8 cellular contexts compared by ENCODE assay signal in genomic region chr10:113520606-113521481, GRCh38. TPM values are rescaled to one million over a fixed set of nuclear protein-coding genes. Genes with fewer than 3 reads are reported as not detected.
DNase-seq lines count a peak whose midpoint lies in the region; ATAC-seq and TF ChIP-seq lines count a peak whose summit lies in the region.

No MANE protein-coding gene starts in this region.

- H4K20me1 ChIP-seq in GM23338 (replicated peaks; ENCODE audit: insufficient read depth), result no peaks in the 10 kb centered on the region

- no peaks in the 10 kb centered on the region for H3K27me3 ChIP-seq in GM23338 (ENCODE audit: insufficient read depth)

- H3K4me1 ChIP-seq in GM23338 (ENCODE audit: insufficient read depth) (no peaks in the 10 kb centered on the region), mucosa of descending colon (ENCODE audit: low read depth) (no peaks in the 10 kb centered on the region)

- H3K27ac ChIP-seq in GM23338 (ENCODE audit: low read depth), result no peak overlapping the region

- no peaks in the 10 kb centered on the region for H3K36me3 Mint-ChIP-seq in GM23338 (ENCODE audit: low read depth)

- DNase-seq in activated CD4-positive, alpha-beta T cell treated with anti-CD3 and anti-CD28 coated beads for 48 hours, result peak; percentile 49
- no peak for DNase-seq in activated CD4-positive, alpha-beta T cell treated with anti-CD3 and anti-CD28 coated beads, Interleukin-2, amount 50 U/mL, for 4 hours
- DNase-seq in GM23338 (ENCODE audit: low spot score), result peak; percentile 85
- peak; percentile 44 for DNase-seq in MV-4-11 (lab: John Stamatoyannopoulos, UW)
- peak; percentile 6 to 48 for DNase-seq in SW 1271 (lab: John Stamatoyannopoulos, UW)
- peak; percentile 36 to 59 for DNase-seq in erythroblast (lab: John Stamatoyannopoulos, UW)
- peak in 2 of 3 donors; percentile 34 to 76 for DNase-seq in mucosa of descending colon
- DNase-seq in activated effector memory CD4-positive, alpha-beta T cell treated with anti-CD3 and anti-CD28 coated beads, Interleukin-2, amount 50 U/mL, for 16 hours, result no peak

- TF ChIP-seq POLR2A in erythroblast (IDR thresholded peaks at IDR 0.05; ENCODE audit: low read length), result no peak

- H3K36me3 ChIP-seq in GM23338 (ENCODE audit: insufficient read depth), result no peaks in the 10 kb centered on the region
- no peaks in the 10 kb centered on the region for H3K36me3 ChIP-seq in mucosa of descending colon (ENCODE audit: low read depth)

- peaks cover 2% of the 10 kb centered on the region; the same call in 1 of the 3 replicates for H3K4me1 Mint-ChIP-seq in GM23338

- peaks cover 2% of the 10 kb centered on the region for H3K27me3 Mint-ChIP-seq in GM23338 (ENCODE audit: insufficient read depth, low read depth, poor library complexity)

- H3K9me3 Mint-ChIP-seq in GM23338, result no peaks in the 10 kb centered on the region

- ATAC-seq in GM23338 (peak; percentile 66), mucosa of descending colon (peak; percentile 82)

- TF ChIP-seq CTCF in GM23338 (conservative IDR thresholded peaks at IDR 0.05; ENCODE audit: low read depth in 2 of 2) (peak; percentile 96), mucosa of descending colon (IDR thresholded peaks at IDR 0.05) (peak; percentile 93)

- H3K27ac Mint-ChIP-seq in GM23338, result no peak overlapping the region

- H3K4me3 Mint-ChIP-seq in GM23338, result no peak overlapping the region

- H3K4me2 ChIP-seq in GM23338, result no peak overlapping the region

- no peaks in the 10 kb centered on the region for H3K79me2 ChIP-seq in GM23338 (replicated peaks; ENCODE audit: insufficient read depth)

- no peaks in the 10 kb centered on the region for H3F3A ChIP-seq in GM23338 (replicated peaks; ENCODE audit: low read depth)

- H3K4me3 ChIP-seq in GM23338 (no peak overlapping the region), mucosa of descending colon (no peak overlapping the region)

- no peak overlapping the region for H2AFZ ChIP-seq in GM23338

- no peaks in the 10 kb centered on the region for H3K9me2 ChIP-seq in GM23338 (ENCODE audit: insufficient read depth)

- intact Hi-C loops in mucosa of descending colon (cut with DNase I, micrococcal nuclease), result no loop called here

- H3K9me3 ChIP-seq in mucosa of descending colon, result no peaks in the 10 kb centered on the region

TF ChIP-seq in GM23338, 12 proteins besides CTCF, POLR2A, EP300 and RAD21:
- no peak for TF ChIP-seq ZNF462 (CRISPR knock-in tag; IDR thresholded peaks at IDR 0.05)

RNA-seq across cellular contexts. Expression of gene HABP2, which starts 32.0 kb away (rescaled TPM):
- total RNA-seq in GM23338 (2014; rRNA removed; shearing (Covaris generic)), result not detected in 2 replicates
- polyA plus RNA-seq in GM23338 (2016; fragmentation: Nextera tagmentation; extraction: Ambion mirVana), result not detected in 2 replicates
- not detected for total RNA-seq in mucosa of descending colon

Comparison
In these comparisons a context has a peak if more than half of its experiments do, and no peak if none do; other contexts are left out.
1. DNase-seq: peak in activated CD4-positive, alpha-beta T cell treated with anti-CD3 and anti-CD28 coated beads for 48 hours (single experiment), GM23338 (single experiment), MV-4-11 (single experiment), SW 1271 (2 of 2), erythroblast (2 of 2) and mucosa of descending colon (2 of 3); none in activated CD4-positive, alpha-beta T cell treated with anti-CD3 and anti-CD28 coated beads, Interleukin-2, amount 50 U/mL, for 4 hours (0 of 2) and activated effector memory CD4-positive, alpha-beta T cell treated with anti-CD3 and anti-CD28 coated beads, Interleukin-2, amount 50 U/mL, for 16 hours (single experiment).